In genomic region chr10:813286-813685, GRCh38 we compare ENCODE assay signal across 1 cellular context.
A peak's percentile ranks its signal among the peaks of the same experiment; 100 is the strongest.
TF ChIP-seq lines count a peak whose summit lies in the region.

No MANE protein-coding gene starts in this region.

TF ChIP-seq in IMR-90, 13 proteins besides CTCF, POLR2A, EP300 and RAD21 (continued from another document):
- TF ChIP-seq MAFK (IDR thresholded peaks at IDR 0.05; ENCODE audit: low read depth, low read length) (peak; percentile 36), CEBPB (IDR thresholded peaks at IDR 0.05; ENCODE audit: low read depth, low read length) (no peak), MXI1 (IDR thresholded peaks at IDR 0.05; ENCODE audit: borderline replicate concordance, low read depth, low read length) (no peak), MAZ (IDR thresholded peaks at IDR 0.05; ENCODE audit: borderline replicate concordance, low read depth, low read length) (no peak), RCOR1 (IDR thresholded peaks at IDR 0.05; ENCODE audit: insufficient replicate concordance, low read length) (no peak)
